In the genomic region with DNA sequence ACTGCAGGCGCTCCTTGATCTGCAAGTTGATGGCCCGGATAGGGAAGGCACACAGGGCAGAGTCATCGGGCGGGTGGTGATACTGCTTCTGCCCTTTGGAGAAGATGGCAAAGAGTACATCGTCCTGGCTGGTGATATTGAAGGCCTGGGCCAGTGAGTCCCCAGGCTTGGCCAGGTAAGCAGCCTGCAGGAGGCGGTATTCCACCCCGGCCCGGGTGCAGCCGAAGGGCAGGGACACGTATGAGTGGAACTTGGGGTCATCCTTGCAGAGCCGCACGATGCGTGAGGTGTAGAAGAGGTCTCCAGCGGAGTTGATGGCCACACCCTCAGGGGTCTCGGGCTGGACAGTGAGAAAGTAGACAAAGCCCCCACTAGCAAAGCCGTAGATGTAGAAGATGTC, we compare ENCODE assay signal across 21 cellular contexts. TPM values are rescaled to one million over a fixed set of nuclear protein-coding genes. Genes with fewer than 3 reads are reported as not detected.
"Had no signal": no experiment of that assay in that cellular context is flagged by ENCODE, and none has a peak within 500 bp of the region (broad histone marks: within the 10 kb centered on the region; RNA-seq: fewer than 3 reads in every experiment).

No MANE protein-coding gene starts in this region.

- H3K27me3 ChIP-seq: body of pancreas, colonic mucosa, hepatocyte, transverse colon had no signal

- H3K4me3 ChIP-seq: body of pancreas, colonic mucosa, hepatocyte, transverse colon had no signal

- H3K4me2 ChIP-seq: hepatocyte had no signal

- H3K9me3 Mint-ChIP-seq: activated B cell treated with CpG ODN at 0.5 μM for 24 hours; activated CD4-positive, alpha-beta T cell treated with anti-CD3 and anti-CD28 coated beads, Interleukin-2, amount 10 ng/mL, durations not matched to agents 24 days and 14 days; stimulated activated effector memory CD8-positive, alpha-beta T cell treated with anti-CD3 and anti-CD28 coated beads, Interleukin-12 subunit alpha, Interleukin-12 subunit beta, amount 100 ng/mL, for 72 hours had no signal

- H3K36me3 Mint-ChIP-seq: naive thymus-derived CD4-positive, alpha-beta T cell; stimulated activated effector memory CD8-positive, alpha-beta T cell treated with anti-CD3 and anti-CD28 coated beads, Interleukin-12 subunit alpha, Interleukin-12 subunit beta, amount 100 ng/mL, for 72 hours had no signal

- H3K9me3 ChIP-seq: body of pancreas, colonic mucosa, transverse colon had no signal

- H3K27me3 Mint-ChIP-seq: activated naive CD8-positive, alpha-beta T cell had no signal

- DNase-seq: activated B cell treated with CpG ODN at 0.5 μM for 24 hours; activated CD4-positive, alpha-beta T cell treated with anti-CD3 and anti-CD28 coated beads, Interleukin-2, amount 10 ng/mL, durations not matched to agents 24 days and 14 days; activated CD8-positive, alpha-beta memory T cell treated with anti-CD3 and anti-CD28 coated beads, Interleukin-2, amount 50 U/mL, for 4 hours; activated CD8-positive, alpha-beta T cell treated with anti-CD3 and anti-CD28 coated beads, Interleukin-2, amount 10 ng/mL, durations not matched to agents 7 days and 5 days; activated effector memory CD4-positive, alpha-beta T cell treated with anti-CD3 and anti-CD28 coated beads, Interleukin-2, amount 50 U/mL, for 16 hours; activated T-cell treated with anti-CD3 and anti-CD28 coated beads, Interleukin-2, amount 50 U/mL, for 48 hours; body of pancreas; central memory CD4-positive, alpha-beta T cell; colonic mucosa; effector CD8-positive, alpha-beta T cell; islet precursor cell; mammary epithelial cell; naive thymus-derived CD4-positive, alpha-beta T cell; stimulated activated CD4-positive, alpha-beta T cell treated with anti-CD3 and anti-CD28 coated beads, Interleukin-12 subunit alpha, Interleukin-12 subunit beta, amount 100 ng/mL, for 4 hours; stimulated activated CD4-positive, alpha-beta T cell treated with anti-CD3 and anti-CD28 coated beads, Interleukin-2, amount 100 ng/mL, for 24 hours; T-helper 2 cell; transverse colon had no signal

- H3K4me1 ChIP-seq: colonic mucosa, parathyroid adenoma had no signal

- H3K27ac ChIP-seq: body of pancreas, colonic mucosa, hepatocyte, parathyroid adenoma had no signal

- H2AFZ ChIP-seq: hepatocyte, parathyroid adenoma had no signal

- H3K4me1 Mint-ChIP-seq: activated B cell treated with CpG ODN at 0.5 μM for 24 hours; activated CD4-positive, alpha-beta T cell treated with anti-CD3 and anti-CD28 coated beads, Interleukin-2, amount 10 ng/mL, durations not matched to agents 24 days and 14 days; stimulated activated effector memory CD8-positive, alpha-beta T cell treated with anti-CD3 and anti-CD28 coated beads, Interleukin-12 subunit alpha, Interleukin-12 subunit beta, amount 100 ng/mL, for 72 hours had no signal

- ATAC-seq: activated CD8-positive, alpha-beta T cell treated with anti-CD3 and anti-CD28 coated beads, Interleukin-2, amount 10 ng/mL, durations not matched to agents 7 days and 5 days; body of pancreas; naive thymus-derived CD4-positive, alpha-beta T cell; stimulated activated effector memory CD8-positive, alpha-beta T cell treated with anti-CD3 and anti-CD28 coated beads, Interleukin-12 subunit alpha, Interleukin-12 subunit beta, amount 100 ng/mL, for 72 hours had no signal

- H3K4me3 Mint-ChIP-seq: activated B cell treated with CpG ODN at 0.5 μM for 24 hours; activated CD4-positive, alpha-beta T cell treated with anti-CD3 and anti-CD28 coated beads, Interleukin-2, amount 10 ng/mL, durations not matched to agents 24 days and 14 days; activated CD8-positive, alpha-beta T cell treated with anti-CD3 and anti-CD28 coated beads, Interleukin-2, amount 10 ng/mL, durations not matched to agents 7 days and 5 days; activated naive CD8-positive, alpha-beta T cell; naive thymus-derived CD4-positive, alpha-beta T cell; stimulated activated effector memory CD8-positive, alpha-beta T cell treated with anti-CD3 and anti-CD28 coated beads, Interleukin-12 subunit alpha, Interleukin-12 subunit beta, amount 100 ng/mL, for 72 hours had no signal

- H3K9ac ChIP-seq: parathyroid adenoma had no signal

- H3K27ac Mint-ChIP-seq: activated B cell treated with CpG ODN at 0.5 μM for 24 hours; activated CD4-positive, alpha-beta T cell treated with anti-CD3 and anti-CD28 coated beads, Interleukin-2, amount 10 ng/mL, durations not matched to agents 24 days and 14 days; activated CD8-positive, alpha-beta T cell treated with anti-CD3 and anti-CD28 coated beads, Interleukin-2, amount 10 ng/mL, durations not matched to agents 7 days and 5 days; activated naive CD8-positive, alpha-beta T cell; naive thymus-derived CD4-positive, alpha-beta T cell; stimulated activated effector memory CD8-positive, alpha-beta T cell treated with anti-CD3 and anti-CD28 coated beads, Interleukin-12 subunit alpha, Interleukin-12 subunit beta, amount 100 ng/mL, for 72 hours had no signal

- H3K79me2 ChIP-seq: hepatocyte, parathyroid adenoma had no signal

RNA-seq across cellular contexts. Expression of gene PLXNA2, which starts 27.4 kb away (rescaled TPM):
- total RNA-seq: activated CD4-positive, alpha-beta T cell treated with anti-CD3 and anti-CD28 coated beads, Interleukin-2, amount 10 ng/mL, durations not matched to agents 24 days and 14 days had no signal
- polyA plus RNA-seq: naive thymus-derived CD4-positive, alpha-beta T cell had no signal
